24 cellular contexts compared by ENCODE assay signal in genomic region chr5:173875189-173875588, GRCh38. TPM values are rescaled to one million over a fixed set of nuclear protein-coding genes. Genes with fewer than 3 reads are reported as not detected.
DNase-seq lines count a peak whose midpoint lies in the region; ATAC-seq, FAIRE-seq and TF ChIP-seq lines count a peak whose summit lies in the region.
"Had no signal": no experiment of that assay in that cellular context is flagged by ENCODE, and none has a peak within 500 bp of the region (broad histone marks: within the 10 kb centered on the region; RNA-seq: fewer than 3 reads in every experiment).

No MANE protein-coding gene starts in this region.

- no peaks in the 10 kb centered on the region for H3K4me1 Mint-ChIP-seq in activated CD8-positive, alpha-beta memory T cell treated with anti-CD3 and anti-CD28 coated beads, Interleukin-2, amount 10 ng/mL, durations not matched to agents 7 days and 5 days
- H3K4me1 Mint-ChIP-seq in glutamatergic neuron (ENCODE audit: low read depth, unreplicated experiment) = peaks cover 17% of the 10 kb centered on the region
- H3K4me1 Mint-ChIP-seq in chondrocyte (ENCODE audit: low read depth) = no peaks in the 10 kb centered on the region
- no peaks in the 10 kb centered on the region for H3K4me1 Mint-ChIP-seq in CD8-positive, alpha-beta memory T cell

- peak overlapping the region; percentile 69 for H2AFZ ChIP-seq in K562 (ENCODE audit: low read depth, low read length)

- intact Hi-C loops in K562 (cut with micrococcal nuclease) = no loop called here

- in situ Hi-C loops in K562 (cut with MboI) = no loop called here

- no peak for TF ChIP-seq POLR2A in K562 (conservative IDR thresholded peaks at IDR 0.05)

- no peaks in the 10 kb centered on the region for H3K36me3 Mint-ChIP-seq in activated CD8-positive, alpha-beta memory T cell treated with anti-CD3 and anti-CD28 coated beads, Interleukin-2, amount 10 ng/mL, durations not matched to agents 7 days and 5 days
- H3K36me3 Mint-ChIP-seq in glutamatergic neuron (ENCODE audit: unreplicated experiment) (peaks cover 3% of the 10 kb centered on the region), chondrocyte (ENCODE audit: low read depth) (no peaks in the 10 kb centered on the region)
- H3K36me3 Mint-ChIP-seq in CD8-positive, alpha-beta memory T cell = no peaks in the 10 kb centered on the region
- H3K36me3 Mint-ChIP-seq: CD14-positive monocyte had no signal

- H3K4me2 ChIP-seq in K562 (ENCODE audit: insufficient read depth, low read length) = no peak overlapping the region
- H3K4me2 ChIP-seq: A549; BLaER1 treated with 17β-estradiol and CSF1 and Interleukin-3, amounts not matched to agents 10 nM and 100 nM had no signal

- no peak overlapping the region for H3K27ac Mint-ChIP-seq in activated CD8-positive, alpha-beta memory T cell treated with anti-CD3 and anti-CD28 coated beads, Interleukin-2, amount 10 ng/mL, durations not matched to agents 7 days and 5 days
- peak overlapping the region; percentile 13 for H3K27ac Mint-ChIP-seq in glutamatergic neuron (ENCODE audit: unreplicated experiment)
- no peak overlapping the region for H3K27ac Mint-ChIP-seq in chondrocyte (ENCODE audit: unreplicated experiment)
- H3K27ac Mint-ChIP-seq in CD8-positive, alpha-beta memory T cell = no peak overlapping the region
- H3K27ac Mint-ChIP-seq: CD4-positive, alpha-beta T cell had no signal

- no peak for ATAC-seq in activated CD8-positive, alpha-beta memory T cell treated with anti-CD3 and anti-CD28 coated beads, Interleukin-2, amount 10 ng/mL, durations not matched to agents 7 days and 5 days
- ATAC-seq in K562 = no peak; the same call in 2 of the 3 replicates
- ATAC-seq: A549 had no signal

- H3K9me1 ChIP-seq in K562 (ENCODE audit: control insufficient read depth, insufficient read depth, low read length) = no peaks in the 10 kb centered on the region

- H4K20me1 ChIP-seq in K562 (replicated peaks; ENCODE audit: control insufficient read depth, insufficient read depth, low read length) = no peaks in the 10 kb centered on the region
- H4K20me1 ChIP-seq: BLaER1 treated with 17β-estradiol and CSF1 and Interleukin-3, amounts not matched to agents 10 nM and 100 nM had no signal

- H3K27me3 Mint-ChIP-seq in activated CD8-positive, alpha-beta memory T cell treated with anti-CD3 and anti-CD28 coated beads, Interleukin-2, amount 10 ng/mL, durations not matched to agents 7 days and 5 days = no peaks in the 10 kb centered on the region
- H3K27me3 Mint-ChIP-seq in glutamatergic neuron (ENCODE audit: unreplicated experiment) (no peaks in the 10 kb centered on the region), chondrocyte (ENCODE audit: low read depth) (no peaks in the 10 kb centered on the region)
- peaks cover 0 to 2% of the 10 kb centered on the region in 2 donors for H3K27me3 Mint-ChIP-seq in CD8-positive, alpha-beta memory T cell
- H3K27me3 Mint-ChIP-seq: CD4-positive, alpha-beta T cell had no signal

- no peak overlapping the region for H3K9ac ChIP-seq in K562 (ENCODE audit: insufficient read depth in 1 of 2, low read depth in 2 of 2, low read length in 2 of 2)
- H3K9ac ChIP-seq: BLaER1 treated with 17β-estradiol and CSF1 and Interleukin-3, amounts not matched to agents 10 nM and 100 nM had no signal

- no peaks in the 10 kb centered on the region for H3K9me3 ChIP-seq in K562 (replicated peaks; ENCODE audit: control insufficient read depth, insufficient read depth, low read depth, low read length)
- no peaks in the 10 kb centered on the region for H3K9me3 ChIP-seq in CD8-positive, alpha-beta memory T cell (ENCODE audit: low read length)
- H3K9me3 ChIP-seq: A549; BE2C; BLaER1 treated with 17β-estradiol and CSF1 and Interleukin-3, amounts not matched to agents 10 nM and 100 nM had no signal

- WGBS in K562 (ENCODE audit: insufficient coverage, low coverage, missing lambda C conversion rate) = 8% methylated on average over 1 of the region's 1 CpG

- no peak overlapping the region for H3K4me3 ChIP-seq in K562
- H3K4me3 ChIP-seq in CD8-positive, alpha-beta memory T cell (ENCODE audit: low read length) = no peak overlapping the region
- H3K4me3 ChIP-seq: A549; BLaER1 treated with 17β-estradiol and CSF1 and Interleukin-3, amounts not matched to agents 10 nM and 100 nM had no signal

- CTCF ChIA-PET in activated CD8-positive, alpha-beta memory T cell treated with anti-CD3 and anti-CD28 coated beads, Interleukin-2, amount 10 ng/mL, durations not matched to agents 7 days and 5 days (lab: Charles Lee) = no interaction called here
- CTCF ChIA-PET in K562 (lab: Yijun Ruan, JAX; ENCODE audit: low intra/inter-chr PET ratio) = no interaction called here
- CTCF ChIA-PET in CD8-positive, alpha-beta memory T cell (lab: Charles Lee) = no interaction called here

- no peaks in the 10 kb centered on the region for H3K79me2 ChIP-seq in K562 (ENCODE audit: control insufficient read depth, insufficient read depth, low read length)

- TF ChIP-seq RAD21 in K562 (CRISPR knock-in tag; conservative IDR thresholded peaks at IDR 0.05 in 1 of 2, IDR thresholded peaks at IDR 0.05 in 1 of 2) = no peak

- H3K27ac ChIP-seq in K562 (ENCODE audit: extremely low read depth, low read depth, low read length) = no peak overlapping the region
- no peak overlapping the region for H3K27ac ChIP-seq in CD8-positive, alpha-beta memory T cell (ENCODE audit: low read depth, low read length)
- H3K27ac ChIP-seq: A549; BLaER1 treated with 17β-estradiol and CSF1 and Interleukin-3, amounts not matched to agents 10 nM and 100 nM had no signal

- no peak overlapping the region for H3K4me3 Mint-ChIP-seq in activated CD8-positive, alpha-beta memory T cell treated with anti-CD3 and anti-CD28 coated beads, Interleukin-2, amount 10 ng/mL, durations not matched to agents 7 days and 5 days
- H3K4me3 Mint-ChIP-seq in glutamatergic neuron (ENCODE audit: unreplicated experiment) (no peak overlapping the region), chondrocyte (ENCODE audit: unreplicated experiment) (no peak overlapping the region)
- no peak overlapping the region for H3K4me3 Mint-ChIP-seq in CD8-positive, alpha-beta memory T cell
- H3K4me3 Mint-ChIP-seq: CD14-positive monocyte; CD4-positive, alpha-beta T cell had no signal

- no peaks in the 10 kb centered on the region for H3K27me3 ChIP-seq in K562 (ENCODE audit: control insufficient read depth in 2 of 2, insufficient read depth in 2 of 2, low read length in 2 of 2)
- H3K27me3 ChIP-seq in CD8-positive, alpha-beta memory T cell (ENCODE audit: insufficient read depth, low read length, poor library complexity, severe bottlenecking) = no peaks in the 10 kb centered on the region
- H3K27me3 ChIP-seq: BE2C; BLaER1 treated with 17β-estradiol and CSF1 and Interleukin-3, amounts not matched to agents 10 nM and 100 nM had no signal

- no peak for TF ChIP-seq EP300 in K562 (IDR thresholded peaks at IDR 0.05; ENCODE audit: low read length)

- FAIRE-seq in K562 (lab: Jason Lieb, UNC) = no peak
- FAIRE-seq: A549, GM12891, GM18507, H54 had no signal

- POLR2A ChIA-PET in K562 (lab: Yijun Ruan, JAX) = interaction anchor here (1.7 to 1.9 kb wide), 2 partner anchors 10 to 13 kb away, joined by 5 to 7 read pairs; partner anchors contain the start of gene CPEB4
- POLR2A ChIA-PET in CD8-positive, alpha-beta memory T cell (lab: Charles Lee) = no interaction called here

- TF ChIP-seq CTCF in K562 (IDR thresholded peaks at IDR 0.05 in 2 of 3, conservative IDR thresholded peaks at IDR 0.05 in 1 of 3; ENCODE audit: insufficient read depth in 2 of 3, low read depth in 1 of 3, low read length in 3 of 3) (no peak), glutamatergic neuron (IDR thresholded peaks at IDR 0.05; ENCODE audit: partially characterized antibody, unreplicated experiment) (no peak), chondrocyte (IDR thresholded peaks at IDR 0.05) (no peak)

- no TSS peak for BruUV-seq in K562 (replicated peaks; lab: Mats Ljungman, UMichigan)

- peaks cover 16 to 36% of the 10 kb centered on the region in 2 experiments; a peak in 4 of 5 replicates for H3K4me1 ChIP-seq in K562 (replicated peaks in 1 of 2; ENCODE audit: control insufficient read depth in 2 of 2, insufficient read depth in 2 of 2, low read length in 2 of 2)
- H3K4me1 ChIP-seq in CD8-positive, alpha-beta memory T cell (ENCODE audit: insufficient read depth, low read length) = no peaks in the 10 kb centered on the region

- peak; percentile 21 for DNase-seq in activated CD8-positive, alpha-beta memory T cell treated with anti-CD3 and anti-CD28 coated beads, Interleukin-2, amount 10 ng/mL, durations not matched to agents 7 days and 5 days
- DNase-seq in activated CD8-positive, alpha-beta memory T cell treated with anti-CD3 and anti-CD28 coated beads, Interleukin-2, amount 50 U/mL, for 4 hours = no peak
- no peak for DNase-seq in K562 (ENCODE audit: extremely low read depth in 1 of 4, low spot score in 3 of 4)
- no peak for DNase-seq in glutamatergic neuron
- no peak for DNase-seq in chondrocyte (ENCODE audit: low spot score)
- no peak for DNase-seq in CD8-positive, alpha-beta memory T cell
- DNase-seq: 8988T; ACHN; AML-193; BE2C; Calu3; CD4-positive, alpha-beta T cell; COR-L47; DMS53; DMS79 treated with DMSO at 0.1 percent for 48 hours; GF-D8; GOT3; HCEC 1CT had no signal

- H3K36me3 ChIP-seq in K562 (ENCODE audit: control insufficient read depth, insufficient read depth, low read length) = no peaks in the 10 kb centered on the region
- no peaks in the 10 kb centered on the region for H3K36me3 ChIP-seq in CD8-positive, alpha-beta memory T cell (ENCODE audit: insufficient read depth, low read length)
- H3K36me3 ChIP-seq: BE2C; BLaER1 treated with 17β-estradiol and CSF1 and Interleukin-3, amounts not matched to agents 10 nM and 100 nM had no signal

- no peaks in the 10 kb centered on the region for H3K9me3 Mint-ChIP-seq in activated CD8-positive, alpha-beta memory T cell treated with anti-CD3 and anti-CD28 coated beads, Interleukin-2, amount 10 ng/mL, durations not matched to agents 7 days and 5 days (ENCODE audit: low read depth)
- H3K9me3 Mint-ChIP-seq in glutamatergic neuron (ENCODE audit: unreplicated experiment) (no peaks in the 10 kb centered on the region), chondrocyte (ENCODE audit: low read depth) (peaks cover 2% of the 10 kb centered on the region)
- H3K9me3 Mint-ChIP-seq in CD8-positive, alpha-beta memory T cell = no peaks in the 10 kb centered on the region
- H3K9me3 Mint-ChIP-seq: CD14-positive monocyte; CD4-positive, alpha-beta T cell had no signal

RNA-seq across cellular contexts. Expression of gene CPEB4, which starts 13.0 kb away (rescaled TPM):
- 10 to 100 TPM; 12.5 to 15.8 TPM for total RNA-seq in activated CD8-positive, alpha-beta memory T cell treated with anti-CD3 and anti-CD28 coated beads, Interleukin-2, amount 10 ng/mL, durations not matched to agents 7 days and 5 days
- total RNA-seq in K562 (2011; cell fraction: chromatin; rRNA removed; ENCODE audit: low replicate concordance) = 49.3 and 127 TPM in 2 replicates
- 32.2 and 37.4 TPM in 2 replicates for total RNA-seq in K562 (2011; cell fraction: nucleolus; rRNA removed)
- total RNA-seq in K562 (2011; cell fraction: nucleoplasm; rRNA removed) = 56.7 and 64.2 TPM in 2 replicates
- total RNA-seq in K562 (2014; rRNA removed) = 9.5 and 10.2 TPM in 2 replicates
- total RNA-seq in K562 (2014; rRNA removed; fragmentation: Illumina TruSeq; extraction: Trizol) = 20.6 and 21.8 TPM in 2 replicates
- 12.0 and 12.4 TPM in 2 replicates for total RNA-seq in K562 (2015; rRNA removed; fragmentation: Illumina TruSeq; extraction: Trizol)
- total RNA-seq in K562 (2021) = 17.7 and 19.7 TPM in 2 replicates
- polyA plus RNA-seq in K562 (2011; rRNA removed) = 17.6 and 21.3 TPM in 2 replicates
- polyA plus RNA-seq in K562 (2011; cell fraction: cytosol; rRNA removed) = 9.8 and 13.5 TPM in 2 replicates
- polyA plus RNA-seq in K562 (2011; cell fraction: nucleus; rRNA removed) = 33.8 and 38.5 TPM in 2 replicates
- polyA plus RNA-seq in K562 (2012) = 11.6 and 13.2 TPM in 2 replicates
- polyA plus RNA-seq in K562 (2014; fragmentation: Illumina TruSeq; extraction: Trizol) = 9.3 and 13.2 TPM in 2 replicates
- polyA plus RNA-seq in K562 (2014; fragmentation: Nextera tagmentation; extraction: Ambion mirVana) = 10 to 100 TPM in 1 of 2 experiments, 1 to 10 TPM in 1; 7.4 to 10.2 TPM
- polyA plus RNA-seq in K562 (2014; rRNA removed) = 11.0 and 12.2 TPM in 2 replicates
- polyA minus RNA-seq in K562 (2011; rRNA and poly(A)+ RNA removed) = 49.0 and 67.5 TPM in 2 replicates
- polyA minus RNA-seq in K562 (2011; cell fraction: cytosol; rRNA and poly(A)+ RNA removed) = 12.2 and 17.7 TPM in 2 replicates
- polyA minus RNA-seq in K562 (2011; cell fraction: nucleus; rRNA and poly(A)+ RNA removed) = 45.2 and 47.7 TPM in 2 replicates
- total RNA-seq in glutamatergic neuron (ENCODE audit: unreplicated experiment) = 104 TPM
- 24.7 to 27.7 TPM (median 27.1 TPM) in 3 replicates for total RNA-seq in chondrocyte
- total RNA-seq in CD8-positive, alpha-beta memory T cell = 10 to 100 TPM; 17.2 to 18.7 TPM
- polyA plus RNA-seq in CD8-positive, alpha-beta memory T cell = 4.4 TPM
